23 cellular contexts compared by ENCODE assay signal in genomic region chr7:31775511-31775910, GRCh38.
DNase-seq lines count a peak whose midpoint lies in the region; ATAC-seq and TF ChIP-seq lines count a peak whose summit lies in the region.
"Had no signal": no experiment of that assay in that cellular context is flagged by ENCODE, and none has a peak within 500 bp of the region (broad histone marks: within the 10 kb centered on the region; RNA-seq: fewer than 3 reads in every experiment).

No MANE protein-coding gene starts in this region.

- intact Hi-C loops in Caco-2 (cut with micrococcal nuclease; ENCODE audit: unreplicated experiment), result no loop called here

- H3K4me3 ChIP-seq in Caco-2 (ENCODE audit: low read depth, low read length), result no peak overlapping the region
- no peak overlapping the region for H3K4me3 ChIP-seq in HUES48 (ENCODE audit: low read depth, low read length)
- H3K4me3 ChIP-seq: BLaER1 treated with 17β-estradiol and CSF1 and Interleukin-3, amounts not matched to agents 10 nM and 100 nM; HAP-1; left lung; sigmoid colon; upper lobe of left lung had no signal

- POLR2A ChIA-PET in Caco-2 (lab: Charles Lee), result no interaction called here

- TF ChIP-seq CTCF in Caco-2 (IDR thresholded peaks at IDR 0.05; ENCODE audit: insufficient read depth in 1 of 2, low read depth in 1 of 2, low read length in 1 of 2, severe bottlenecking in 1 of 2, unreplicated experiment in 1 of 2), result no peak

- no peak for ATAC-seq in GM21717 (IDR thresholded peaks at IDR 0.05; ENCODE audit: unreplicated experiment)
- ATAC-seq: left lung had no signal

- H3K9ac ChIP-seq in HUES48 (ENCODE audit: low read depth, low read length), result no peak overlapping the region
- H3K9ac ChIP-seq: BLaER1 treated with 17β-estradiol and CSF1 and Interleukin-3, amounts not matched to agents 10 nM and 100 nM; KMS-11 had no signal

- H3K9me3 Mint-ChIP-seq in Caco-2 (ENCODE audit: unreplicated experiment), result no peaks in the 10 kb centered on the region
- H3K9me3 Mint-ChIP-seq: dendritic cell treated with granulocyte-macrophage colony-stimulating factor and Interleukin-4, amounts not matched to agents 40 ng/mL and 50 ng/mL, for 4 days had no signal

- peaks cover 13% of the 10 kb centered on the region for H3K4me1 Mint-ChIP-seq in Caco-2 (ENCODE audit: low read depth, unreplicated experiment)

- CTCF ChIA-PET in Caco-2 (lab: Charles Lee), result no interaction called here

- H3K4me1 ChIP-seq in Caco-2 (peaks cover 11% of the 10 kb centered on the region), HUES48 (ENCODE audit: control insufficient read depth, insufficient read depth, low read length) (no peaks in the 10 kb centered on the region)
- H3K4me1 ChIP-seq: HAP-1, left lung, sigmoid colon, upper lobe of left lung had no signal

- H3K36me3 ChIP-seq in Caco-2 (ENCODE audit: control insufficient read depth, insufficient read depth, low read length), result no peaks in the 10 kb centered on the region
- H3K36me3 ChIP-seq in HUES48 (ENCODE audit: control insufficient read depth, insufficient read depth, low read length), result no peaks in the 10 kb centered on the region
- H3K36me3 ChIP-seq: BLaER1 treated with 17β-estradiol and CSF1 and Interleukin-3, amounts not matched to agents 10 nM and 100 nM; HAP-1; left lung; sigmoid colon; upper lobe of left lung had no signal

- H3K27me3 Mint-ChIP-seq in Caco-2 (ENCODE audit: insufficient read depth, unreplicated experiment), result peaks cover 11% of the 10 kb centered on the region

- DNase-seq in Caco-2, result peak; percentile 6 to 42
- peak; percentile 23 for DNase-seq in NCI-H526 treated with DMSO at 0.1 percent for 48 hours (lab: John Stamatoyannopoulos, UW)
- DNase-seq in islet precursor cell, result peak; percentile 73
- no peak for DNase-seq in activated CD8-positive, alpha-beta memory T cell treated with anti-CD3 and anti-CD28 coated beads for 24 hours
- DNase-seq in inferior parietal cortex (ENCODE audit: extremely low spot score), result no peak
- DNase-seq in occipital lobe (lab: John Stamatoyannopoulos, UW), result no peak
- DNase-seq: activated CD4-positive, CD25-positive, alpha-beta regulatory T cell treated with anti-CD3 and anti-CD28 coated beads, Interleukin-2, amount 50 U/mL, for 72 hours; activated naive CD4-positive, alpha-beta T cell treated with anti-CD3 and anti-CD28 coated beads, Interleukin-2, amount 50 U/mL, for 16 hours; glutamatergic neuron; left lung; midbrain; nephron progenitor cell; posterior cingulate gyrus; SHP77 treated with DMSO at 0.1 percent for 48 hours; sigmoid colon; stimulated activated CD4-positive, alpha-beta T cell treated with anti-CD3 and anti-CD28 coated beads, Interleukin-15, amount 100 ng/mL, for 24 hours; upper lobe of left lung had no signal

- no peak overlapping the region for H3K4me3 Mint-ChIP-seq in Caco-2 (ENCODE audit: unreplicated experiment)
- H3K4me3 Mint-ChIP-seq: dendritic cell treated with granulocyte-macrophage colony-stimulating factor and Interleukin-4, amounts not matched to agents 40 ng/mL and 50 ng/mL, for 4 days; nephron progenitor cell had no signal

- no peaks in the 10 kb centered on the region for H3K36me3 Mint-ChIP-seq in Caco-2 (ENCODE audit: insufficient read depth, unreplicated experiment)

- H3K27me3 ChIP-seq in Caco-2 (replicated peaks; ENCODE audit: control insufficient read depth, insufficient read depth, low read length) (no peaks in the 10 kb centered on the region; the same call in 1 of the 2 replicates), HUES48 (ENCODE audit: control insufficient read depth, insufficient read depth, low read length) (peaks cover 95% of the 10 kb centered on the region)
- H3K27me3 ChIP-seq: BLaER1 treated with 17β-estradiol and CSF1 and Interleukin-3, amounts not matched to agents 10 nM and 100 nM; left lung; sigmoid colon; upper lobe of left lung had no signal

- H3K27ac ChIP-seq in HUES48 (ENCODE audit: low read depth, low read length), result peak overlapping the region; percentile 6
- H3K27ac ChIP-seq: BLaER1 treated with 17β-estradiol and CSF1 and Interleukin-3, amounts not matched to agents 10 nM and 100 nM; KMS-11; left lung; sigmoid colon; upper lobe of left lung had no signal

- BruUV-seq in Caco-2 (replicated peaks; lab: Mats Ljungman, UMichigan), result no TSS peak

- H3K27ac Mint-ChIP-seq in Caco-2 (ENCODE audit: unreplicated experiment), result no peak overlapping the region
- H3K27ac Mint-ChIP-seq: dendritic cell treated with granulocyte-macrophage colony-stimulating factor and Interleukin-4, amounts not matched to agents 40 ng/mL and 50 ng/mL, for 4 days; nephron progenitor cell had no signal

- no peaks in the 10 kb centered on the region for H3K9me3 ChIP-seq in Caco-2
- no peaks in the 10 kb centered on the region for H3K9me3 ChIP-seq in HUES48 (ENCODE audit: control insufficient read depth, insufficient read depth, low read length)
- H3K9me3 ChIP-seq: BLaER1 treated with 17β-estradiol and CSF1 and Interleukin-3, amounts not matched to agents 10 nM and 100 nM; HAP-1; left lung; sigmoid colon; upper lobe of left lung had no signal

Comparison
In these comparisons a context has a peak if more than half of its experiments do, and no peak if none do; other contexts are left out.
1. DNase-seq: peak in Caco-2 (2 of 2), NCI-H526 treated with DMSO at 0.1 percent for 48 hours (single experiment) and islet precursor cell (single experiment); none in activated CD8-positive, alpha-beta memory T cell treated with anti-CD3 and anti-CD28 coated beads for 24 hours (single experiment), inferior parietal cortex (single experiment) and occipital lobe (single experiment).